ENCODE assay signal across 8 cellular contexts in the genomic region with DNA sequence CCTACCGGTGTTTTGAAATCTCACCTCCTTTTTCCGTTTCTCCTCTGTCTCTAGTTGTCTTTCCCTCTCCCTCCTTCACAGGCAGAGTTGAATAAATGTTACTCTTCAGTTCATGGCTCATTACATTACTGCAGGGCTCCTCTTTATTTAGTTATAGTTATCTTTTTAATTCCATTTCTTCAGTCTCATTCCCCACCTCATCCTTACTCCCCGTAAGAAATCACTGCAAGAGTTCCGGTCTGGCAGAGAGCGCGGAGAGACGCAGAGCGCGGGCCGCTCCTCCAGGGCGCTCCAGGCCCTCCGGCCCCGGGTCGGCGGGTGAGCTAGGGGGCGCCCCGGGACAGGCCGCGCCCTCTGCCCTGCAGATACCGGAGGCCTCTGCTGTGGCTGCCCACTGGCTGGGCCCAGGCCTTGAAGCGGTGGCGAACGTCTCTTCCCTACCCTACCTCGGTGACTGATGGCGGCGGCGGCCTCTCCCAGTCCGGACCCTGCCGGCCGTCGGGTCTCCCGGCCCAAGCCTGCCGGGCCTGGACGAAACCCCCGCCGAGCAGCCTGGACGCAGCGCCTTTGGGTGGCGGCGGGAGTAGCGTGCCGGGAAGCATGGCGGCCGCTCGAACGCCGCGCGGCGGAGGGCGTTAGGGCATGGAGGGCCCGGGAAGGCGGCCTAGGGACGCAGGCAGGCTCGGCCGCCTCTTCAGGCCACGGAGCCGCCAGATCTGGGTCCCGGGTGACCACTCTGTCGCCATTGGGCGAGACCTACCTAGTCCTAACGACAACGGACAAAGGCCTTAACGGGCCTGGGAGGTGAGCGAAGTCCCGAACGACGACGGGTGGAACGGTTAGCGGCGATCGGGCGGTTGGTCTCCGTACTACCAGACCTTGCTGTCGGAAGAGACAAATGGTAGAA. TPM values are rescaled to one million over a fixed set of nuclear protein-coding genes. Genes with fewer than 3 reads are reported as not detected.
A peak's percentile ranks its signal among the peaks of the same experiment; 100 is the strongest.
DNase-seq lines count a peak whose midpoint lies in the region; ATAC-seq and TF ChIP-seq lines count a peak whose summit lies in the region.

No MANE protein-coding gene starts in this region.

- peak; percentile 55 for ATAC-seq in GM18517 (IDR thresholded peaks at IDR 0.05; ENCODE audit: unreplicated experiment)
- ATAC-seq in HG03045 (IDR thresholded peaks at IDR 0.05; ENCODE audit: unreplicated experiment): peak; percentile 84

- H3K27ac ChIP-seq in 22Rv1 (peak overlapping the region; percentile 77), epithelial cell of prostate (peak overlapping the region; percentile 82)

- TF ChIP-seq CTCF in 22Rv1 (IDR thresholded peaks at IDR 0.05): peak; percentile 61

- DNase-seq in NCI-H748 treated with DMSO at 0.1 percent for 48 hours (lab: John Stamatoyannopoulos, UW): peak; percentile 74
- peak; percentile 50 for DNase-seq in activated T-cell treated with anti-CD3 and anti-CD28 coated beads for 1 hour (ENCODE audit: low read depth)
- no peak for DNase-seq in epithelial cell of prostate (ENCODE audit: low read depth, low spot score)
- peak; percentile 74 for DNase-seq in mucosa of gallbladder (ENCODE audit: low spot score)
- DNase-seq in stimulated activated CD8-positive, alpha-beta memory T cell treated with anti-CD3 and anti-CD28 coated beads, Interleukin-4, amount 100 ng/mL, for 24 hours (ENCODE audit: low read depth): peak; percentile 64

RNA-seq across cellular contexts. Expression of a gene that starts 16.4 kb away (rescaled TPM):
- 55.8 TPM for total RNA-seq in mucosa of gallbladder

RNA-seq across cellular contexts. Expression of a gene that starts 21.6 kb away (rescaled TPM):
- not detected for total RNA-seq in mucosa of gallbladder
